13 cellular contexts compared by ENCODE assay signal in the genomic region with DNA sequence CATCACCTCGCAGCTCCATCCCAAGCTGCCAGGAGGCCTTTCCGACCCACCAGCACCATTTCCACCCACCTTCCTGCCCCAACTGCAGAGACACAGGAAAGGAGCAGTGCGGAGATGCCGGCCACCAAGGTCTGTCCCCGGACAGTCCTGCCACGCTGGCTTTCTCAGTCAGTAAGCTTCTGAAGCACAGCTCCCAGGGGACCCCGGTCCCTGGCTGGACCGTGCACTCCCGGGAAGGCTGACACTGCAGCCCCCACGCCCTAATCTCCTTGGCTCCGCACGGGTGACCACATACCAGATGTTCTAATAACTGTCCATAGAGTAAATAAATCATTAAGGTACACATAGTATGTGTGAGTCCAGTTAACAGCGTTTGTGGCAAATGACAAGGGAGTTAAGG.
A peak's percentile ranks its signal among the peaks of the same experiment; 100 is the strongest.
DNase-seq lines count a peak whose midpoint lies in the region; ATAC-seq and TF ChIP-seq lines count a peak whose summit lies in the region.
"Had no signal": no experiment of that assay in that cellular context is flagged by ENCODE, and none has a peak within 500 bp of the region (broad histone marks: within the 10 kb centered on the region; RNA-seq: fewer than 3 reads in every experiment).

No MANE protein-coding gene starts in this region.

- H3K4me3 ChIP-seq in HCT116 (replicated peaks in 1 of 2; ENCODE audit: low read depth in 1 of 2, low read length in 2 of 2) (no peak overlapping the region), left lung (no peak overlapping the region)
- H3K4me3 ChIP-seq: pancreas had no signal

- CTCF ChIA-PET in HCT116 (lab: Charles Lee) = no interaction called here

- no peak overlapping the region for H3K9ac ChIP-seq in HCT116 (ENCODE audit: low read length)

- H3K27ac ChIP-seq in HCT116 (ENCODE audit: low read depth, low read length) (no peak overlapping the region), angular gyrus (ENCODE audit: low read depth, low read length) (peak overlapping the region; percentile 37), left lung (peak overlapping the region; percentile 33 to 73)

- H3K27me3 ChIP-seq in HCT116 (ENCODE audit: insufficient read depth, low read length) (no peaks in the 10 kb centered on the region), left lung (no peaks in the 10 kb centered on the region)
- H3K27me3 ChIP-seq: pancreas had no signal

- POLR2A ChIA-PET in HCT116 (lab: Charles Lee) = no interaction called here

- no peaks in the 10 kb centered on the region for H3K27me3 Mint-ChIP-seq in stimulated activated naive CD8-positive, alpha-beta T cell treated with anti-CD3 and anti-CD28 coated beads, Interleukin-15, amount 100 ng/mL, for 72 hours

- DNase-seq in HCT116 (ENCODE audit: low read depth, low spot score) (no peak), left lung (no peak), GM10266 (ENCODE audit: extremely low spot score) (no peak), DMS153 treated with DMSO at 0.1 percent for 48 hours (lab: John Stamatoyannopoulos, UW; ENCODE audit: unreplicated experiment) (no peak), NCI-H2171 (lab: John Stamatoyannopoulos, UW) (no peak)
- no peak for DNase-seq in stimulated activated naive CD8-positive, alpha-beta T cell treated with anti-CD3 and anti-CD28 coated beads, Interleukin-15, amount 100 ng/mL, for 72 hours
- DNase-seq: activated naive CD4-positive, alpha-beta T cell; effector CD8-positive, alpha-beta T cell; NCI-H2081 treated with DMSO at 0.1 percent for 48 hours; RPMI8226 had no signal

- H3K79me2 ChIP-seq in HCT116 (ENCODE audit: insufficient read depth, low read length) = no peaks in the 10 kb centered on the region; the same call in 1 of the 2 replicates

- RAD21 ChIA-PET in HCT116 (lab: Charles Lee; ENCODE audit: low non-redundant PET in 1 of 2, low total read pairs in 2 of 2, uncharacterized antibody in 2 of 2, unreplicated experiment in 2 of 2) = no interaction called here

- no peak overlapping the region for H2AFZ ChIP-seq in HCT116 (ENCODE audit: low read depth, low read length, poor library complexity, severe bottlenecking)

- intact Hi-C loops in HCT116 (cut with micrococcal nuclease) = no loop called here
- intact Hi-C loops in left lung (cut with DNase I) = no loop called here

- no peaks in the 10 kb centered on the region for H3K9me2 ChIP-seq in HCT116 (ENCODE audit: insufficient read depth)

- no TSS peak for BruUV-seq in HCT116 (replicated peaks; lab: Mats Ljungman, UMichigan)

- H3K4me1 ChIP-seq in HCT116 (ENCODE audit: control insufficient read depth in 1 of 2, insufficient read depth in 2 of 2, low read length in 2 of 2) (peaks cover 30 to 47% of the 10 kb centered on the region in 2 experiments), left lung (peaks cover 0 to 29% of the 10 kb centered on the region in 2 donors)
- H3K4me1 ChIP-seq: pancreas had no signal

- no peak for TF ChIP-seq POLR2A in HCT116 (IDR thresholded peaks at IDR 0.05; ENCODE audit: borderline replicate concordance, extremely low read depth, insufficient read depth, insufficient read length)

- H3K4me3 Mint-ChIP-seq in stimulated activated naive CD8-positive, alpha-beta T cell treated with anti-CD3 and anti-CD28 coated beads, Interleukin-15, amount 100 ng/mL, for 72 hours = no peak overlapping the region

- no peaks in the 10 kb centered on the region for H3K9me3 ChIP-seq in HCT116 (ENCODE audit: control insufficient read depth in 1 of 2, insufficient read depth in 1 of 2, low read depth in 1 of 2, low read length in 2 of 2)
- H3K9me3 ChIP-seq in left lung = no peaks in the 10 kb centered on the region
- H3K9me3 ChIP-seq: pancreas had no signal

- H3K4me1 Mint-ChIP-seq in stimulated activated naive CD8-positive, alpha-beta T cell treated with anti-CD3 and anti-CD28 coated beads, Interleukin-15, amount 100 ng/mL, for 72 hours = peaks cover 35% of the 10 kb centered on the region

- H3K9me3 Mint-ChIP-seq in stimulated activated naive CD8-positive, alpha-beta T cell treated with anti-CD3 and anti-CD28 coated beads, Interleukin-15, amount 100 ng/mL, for 72 hours = no peaks in the 10 kb centered on the region

- TF ChIP-seq CTCF in HCT116 (IDR thresholded peaks at IDR 0.05 in 2 of 3, conservative IDR thresholded peaks at IDR 0.05 in 1 of 3; ENCODE audit: borderline replicate concordance in 1 of 3, insufficient read depth in 1 of 3, low read depth in 2 of 3, low read length in 2 of 3) (no peak), left lung (IDR thresholded peaks at IDR 0.05) (no peak), GM10266 (IDR thresholded peaks at IDR 0.05; ENCODE audit: control insufficient read depth, insufficient read depth, low read depth, missing control alignments) (no peak)

- peak overlapping the region; percentile 25; the same call in 1 of the 2 replicates for H3K4me2 ChIP-seq in HCT116 (ENCODE audit: low read length)

- H3K36me3 ChIP-seq in HCT116 (ENCODE audit: control insufficient read depth in 1 of 2, insufficient read depth in 2 of 2, low read length in 2 of 2) (no peaks in the 10 kb centered on the region), left lung (peaks cover 0 to 22% of the 10 kb centered on the region in 2 donors)
- H3K36me3 ChIP-seq: pancreas had no signal

- TF ChIP-seq RAD21 in HCT116 (IDR thresholded peaks at IDR 0.05; ENCODE audit: low read depth) = no peak

- ATAC-seq in HCT116 = no peak
- no peak for ATAC-seq in left lung
- ATAC-seq in stimulated activated naive CD8-positive, alpha-beta T cell treated with anti-CD3 and anti-CD28 coated beads, Interleukin-15, amount 100 ng/mL, for 72 hours = no peak
- no peak for ATAC-seq in GM18867 (IDR thresholded peaks at IDR 0.05; ENCODE audit: unreplicated experiment)
- ATAC-seq: pancreas had no signal

- no peaks in the 10 kb centered on the region for H4K20me1 ChIP-seq in HCT116 (ENCODE audit: insufficient read depth)

- peak overlapping the region; percentile 39 to 53 for H3K27ac Mint-ChIP-seq in stimulated activated naive CD8-positive, alpha-beta T cell treated with anti-CD3 and anti-CD28 coated beads, Interleukin-15, amount 100 ng/mL, for 72 hours

TF ChIP-seq in HCT116, 20 proteins besides CTCF, POLR2A, EP300 and RAD21:
- TF ChIP-seq EZH2 (IDR thresholded peaks at IDR 0.05) = no peak
- TF ChIP-seq ZFX (IDR thresholded peaks at IDR 0.05) = no peak
- TF ChIP-seq FOSL1 (IDR thresholded peaks at IDR 0.05; ENCODE audit: low read depth) = no peak
- no peak for TF ChIP-seq POLR2AphosphoS5 (IDR thresholded peaks at IDR 0.05; ENCODE audit: low read depth, low read length)
- TF ChIP-seq, protein P1, sequence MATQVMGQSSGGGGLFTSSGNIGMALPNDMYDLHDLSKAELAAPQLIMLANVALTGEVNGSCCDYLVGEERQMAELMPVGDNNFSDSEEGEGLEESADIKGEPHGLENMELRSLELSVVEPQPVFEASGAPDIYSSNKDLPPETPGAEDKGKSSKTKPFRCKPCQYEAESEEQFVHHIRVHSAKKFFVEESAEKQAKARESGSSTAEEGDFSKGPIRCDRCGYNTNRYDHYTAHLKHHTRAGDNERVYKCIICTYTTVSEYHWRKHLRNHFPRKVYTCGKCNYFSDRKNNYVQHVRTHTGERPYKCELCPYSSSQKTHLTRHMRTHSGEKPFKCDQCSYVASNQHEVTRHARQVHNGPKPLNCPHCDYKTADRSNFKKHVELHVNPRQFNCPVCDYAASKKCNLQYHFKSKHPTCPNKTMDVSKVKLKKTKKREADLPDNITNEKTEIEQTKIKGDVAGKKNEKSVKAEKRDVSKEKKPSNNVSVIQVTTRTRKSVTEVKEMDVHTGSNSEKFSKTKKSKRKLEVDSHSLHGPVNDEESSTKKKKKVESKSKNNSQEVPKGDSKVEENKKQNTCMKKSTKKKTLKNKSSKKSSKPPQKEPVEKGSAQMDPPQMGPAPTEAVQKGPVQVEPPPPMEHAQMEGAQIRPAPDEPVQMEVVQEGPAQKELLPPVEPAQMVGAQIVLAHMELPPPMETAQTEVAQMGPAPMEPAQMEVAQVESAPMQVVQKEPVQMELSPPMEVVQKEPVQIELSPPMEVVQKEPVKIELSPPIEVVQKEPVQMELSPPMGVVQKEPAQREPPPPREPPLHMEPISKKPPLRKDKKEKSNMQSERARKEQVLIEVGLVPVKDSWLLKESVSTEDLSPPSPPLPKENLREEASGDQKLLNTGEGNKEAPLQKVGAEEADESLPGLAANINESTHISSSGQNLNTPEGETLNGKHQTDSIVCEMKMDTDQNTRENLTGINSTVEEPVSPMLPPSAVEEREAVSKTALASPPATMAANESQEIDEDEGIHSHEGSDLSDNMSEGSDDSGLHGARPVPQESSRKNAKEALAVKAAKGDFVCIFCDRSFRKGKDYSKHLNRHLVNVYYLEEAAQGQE (IDR thresholded peaks at IDR 0.05; ENCODE audit: low read depth) = no peak
- TF ChIP-seq, protein P2, sequence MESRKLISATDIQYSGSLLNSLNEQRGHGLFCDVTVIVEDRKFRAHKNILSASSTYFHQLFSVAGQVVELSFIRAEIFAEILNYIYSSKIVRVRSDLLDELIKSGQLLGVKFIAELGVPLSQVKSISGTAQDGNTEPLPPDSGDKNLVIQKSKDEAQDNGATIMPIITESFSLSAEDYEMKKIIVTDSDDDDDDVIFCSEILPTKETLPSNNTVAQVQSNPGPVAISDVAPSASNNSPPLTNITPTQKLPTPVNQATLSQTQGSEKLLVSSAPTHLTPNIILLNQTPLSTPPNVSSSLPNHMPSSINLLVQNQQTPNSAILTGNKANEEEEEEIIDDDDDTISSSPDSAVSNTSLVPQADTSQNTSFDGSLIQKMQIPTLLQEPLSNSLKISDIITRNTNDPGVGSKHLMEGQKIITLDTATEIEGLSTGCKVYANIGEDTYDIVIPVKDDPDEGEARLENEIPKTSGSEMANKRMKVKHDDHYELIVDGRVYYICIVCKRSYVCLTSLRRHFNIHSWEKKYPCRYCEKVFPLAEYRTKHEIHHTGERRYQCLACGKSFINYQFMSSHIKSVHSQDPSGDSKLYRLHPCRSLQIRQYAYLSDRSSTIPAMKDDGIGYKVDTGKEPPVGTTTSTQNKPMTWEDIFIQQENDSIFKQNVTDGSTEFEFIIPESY (IDR thresholded peaks at IDR 0.05; ENCODE audit: extremely low read depth, insufficient replicate concordance, low read length) = no peak
- no peak for TF ChIP-seq TCF7L2 (IDR thresholded peaks at IDR 0.05; ENCODE audit: borderline replicate concordance, extremely low read depth, insufficient read depth, insufficient read length)
- no peak for TF ChIP-seq ELF1 (IDR thresholded peaks at IDR 0.05; ENCODE audit: borderline replicate concordance, low read depth)
- TF ChIP-seq CBX3 (IDR thresholded peaks at IDR 0.05; ENCODE audit: low read depth) = no peak
